In genomic region chr16:81740163-81740562, GRCh38 we compare ENCODE assay signal across 11 cellular contexts. TPM values are rescaled to one million over a fixed set of nuclear protein-coding genes. Genes with fewer than 3 reads are reported as not detected.
DNase-seq lines count a peak whose midpoint lies in the region; ATAC-seq and TF ChIP-seq lines count a peak whose summit lies in the region.
"Had no signal": no experiment of that assay in that cellular context is flagged by ENCODE, and none has a peak within 500 bp of the region (broad histone marks: within the 10 kb centered on the region; RNA-seq: fewer than 3 reads in every experiment).

No MANE protein-coding gene starts in this region.

- no peak for TF ChIP-seq POLR2A in gastrocnemius medialis (IDR thresholded peaks at IDR 0.05)

- in situ Hi-C loops in gastrocnemius medialis (cut with MboI; ENCODE audit: low sequenced_read_pairs in 4 of 4) = loop anchor here in 2 of 4 donors (25.0 kb wide), 2 partner anchors 528 to 703 kb away; partner anchors contain the start of gene ATMIN (in 1 of the 2)

- H3K4me3 ChIP-seq in GM12875 (ENCODE audit: low read depth, low read length) (peak overlapping the region; percentile 5), gastrocnemius medialis (no peak overlapping the region)
- H3K4me3 ChIP-seq: SJCRH30 had no signal

- H3K4me1 Mint-ChIP-seq in WTC11 = peaks cover 7% of the 10 kb centered on the region

- H3K4me3 Mint-ChIP-seq in WTC11 = no peak overlapping the region
- H3K4me3 Mint-ChIP-seq: activated T-cell treated with anti-CD3 and anti-CD28 coated beads, Interleukin-2, amount 50 U/mL, for 24 hours had no signal

- DNase-seq in WTC11 (ENCODE audit: low spot score) (peak; percentile 46), left ventricle myocardium superior (no peak), gastrocnemius medialis (no peak), SKM-1 treated with dmso at 0.1 percent for 144 hours (lab: John Stamatoyannopoulos, UW; ENCODE audit: unreplicated experiment) (no peak)
- DNase-seq in activated naive CD4-positive, alpha-beta T cell treated with Interleukin-2 at 50 U/mL for 16 hours = no peak
- DNase-seq: activated T-cell treated with anti-CD3 and anti-CD28 coated beads, Interleukin-2, amount 50 U/mL, for 24 hours; right cardiac atrium had no signal

- no peaks in the 10 kb centered on the region for H3K36me3 ChIP-seq in gastrocnemius medialis
- H3K36me3 ChIP-seq: SJCRH30 had no signal

- ATAC-seq in GM19463 (IDR thresholded peaks at IDR 0.05; ENCODE audit: unreplicated experiment) (peak; percentile 61), HG03135 (IDR thresholded peaks at IDR 0.05; ENCODE audit: unreplicated experiment) (peak; percentile 46), WTC11 (peak; percentile 83), left ventricle myocardium superior (no peak), gastrocnemius medialis (no peak)

- intact Hi-C loops in left ventricle myocardium superior (cut with micrococcal nuclease) (no loop called here), gastrocnemius medialis (cut with DNase I; ENCODE audit: low total_unique reads) (no loop called here)

- peaks cover 3 to 6% of the 10 kb centered on the region in 2 donors for H3K4me1 ChIP-seq in gastrocnemius medialis
- H3K4me1 ChIP-seq: SJCRH30 had no signal

- POLR2A ChIA-PET in WTC11 (lab: Charles Lee) = interaction anchor here (0.6 to 0.7 kb wide), 3 partner anchors 26 to 631 kb away, joined by 3 to 6 read pairs (median 4); no protein-coding TSS in a partner anchor

- no peaks in the 10 kb centered on the region for H3K27me3 ChIP-seq in gastrocnemius medialis
- H3K27me3 ChIP-seq: SJCRH30 had no signal

- TF ChIP-seq CTCF in GM12875 (IDR thresholded peaks at IDR 0.05; ENCODE audit: borderline replicate concordance, insufficient read depth, low read depth, low read length) (no peak), WTC11 (IDR thresholded peaks at IDR 0.05) (no peak), gastrocnemius medialis (IDR thresholded peaks at IDR 0.05 in 4 of 5, conservative IDR thresholded peaks at IDR 0.05 in 1 of 5) (no peak)

- CTCF ChIA-PET in WTC11 (lab: Charles Lee) = interaction anchor here (0.5 to 2.4 kb wide), 9 partner anchors 10 to 704 kb away, joined by 3 to 16 read pairs (median 4); partner anchors contain the start of gene ATMIN

- no peak overlapping the region for H3K27ac Mint-ChIP-seq in WTC11
- H3K27ac Mint-ChIP-seq: activated T-cell treated with anti-CD3 and anti-CD28 coated beads, Interleukin-2, amount 50 U/mL, for 24 hours had no signal

- no peak overlapping the region for H3K27ac ChIP-seq in gastrocnemius medialis
- H3K27ac ChIP-seq: SJCRH30 had no signal

- H3K36me3 Mint-ChIP-seq in WTC11 = no peaks in the 10 kb centered on the region

- H3K27me3 Mint-ChIP-seq in WTC11 (ENCODE audit: low read depth) = peaks cover 14% of the 10 kb centered on the region
- H3K27me3 Mint-ChIP-seq: activated T-cell treated with anti-CD3 and anti-CD28 coated beads, Interleukin-2, amount 50 U/mL, for 24 hours had no signal

- H3K9me3 ChIP-seq in gastrocnemius medialis = no peaks in the 10 kb centered on the region
- H3K9me3 ChIP-seq: SJCRH30 had no signal

- H3K9me3 Mint-ChIP-seq in WTC11 = no peaks in the 10 kb centered on the region
- H3K9me3 Mint-ChIP-seq: activated T-cell treated with anti-CD3 and anti-CD28 coated beads, Interleukin-2, amount 50 U/mL, for 24 hours had no signal

TF ChIP-seq in WTC11, 78 proteins besides CTCF, POLR2A, EP300 and RAD21:
- TF ChIP-seq, protein P1, sequence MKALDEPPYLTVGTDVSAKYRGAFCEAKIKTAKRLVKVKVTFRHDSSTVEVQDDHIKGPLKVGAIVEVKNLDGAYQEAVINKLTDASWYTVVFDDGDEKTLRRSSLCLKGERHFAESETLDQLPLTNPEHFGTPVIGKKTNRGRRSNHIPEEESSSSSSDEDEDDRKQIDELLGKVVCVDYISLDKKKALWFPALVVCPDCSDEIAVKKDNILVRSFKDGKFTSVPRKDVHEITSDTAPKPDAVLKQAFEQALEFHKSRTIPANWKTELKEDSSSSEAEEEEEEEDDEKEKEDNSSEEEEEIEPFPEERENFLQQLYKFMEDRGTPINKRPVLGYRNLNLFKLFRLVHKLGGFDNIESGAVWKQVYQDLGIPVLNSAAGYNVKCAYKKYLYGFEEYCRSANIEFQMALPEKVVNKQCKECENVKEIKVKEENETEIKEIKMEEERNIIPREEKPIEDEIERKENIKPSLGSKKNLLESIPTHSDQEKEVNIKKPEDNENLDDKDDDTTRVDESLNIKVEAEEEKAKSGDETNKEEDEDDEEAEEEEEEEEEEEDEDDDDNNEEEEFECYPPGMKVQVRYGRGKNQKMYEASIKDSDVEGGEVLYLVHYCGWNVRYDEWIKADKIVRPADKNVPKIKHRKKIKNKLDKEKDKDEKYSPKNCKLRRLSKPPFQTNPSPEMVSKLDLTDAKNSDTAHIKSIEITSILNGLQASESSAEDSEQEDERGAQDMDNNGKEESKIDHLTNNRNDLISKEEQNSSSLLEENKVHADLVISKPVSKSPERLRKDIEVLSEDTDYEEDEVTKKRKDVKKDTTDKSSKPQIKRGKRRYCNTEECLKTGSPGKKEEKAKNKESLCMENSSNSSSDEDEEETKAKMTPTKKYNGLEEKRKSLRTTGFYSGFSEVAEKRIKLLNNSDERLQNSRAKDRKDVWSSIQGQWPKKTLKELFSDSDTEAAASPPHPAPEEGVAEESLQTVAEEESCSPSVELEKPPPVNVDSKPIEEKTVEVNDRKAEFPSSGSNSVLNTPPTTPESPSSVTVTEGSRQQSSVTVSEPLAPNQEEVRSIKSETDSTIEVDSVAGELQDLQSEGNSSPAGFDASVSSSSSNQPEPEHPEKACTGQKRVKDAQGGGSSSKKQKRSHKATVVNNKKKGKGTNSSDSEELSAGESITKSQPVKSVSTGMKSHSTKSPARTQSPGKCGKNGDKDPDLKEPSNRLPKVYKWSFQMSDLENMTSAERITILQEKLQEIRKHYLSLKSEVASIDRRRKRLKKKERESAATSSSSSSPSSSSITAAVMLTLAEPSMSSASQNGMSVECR (CRISPR knock-in tag; IDR thresholded peaks at IDR 0.05; ENCODE audit: borderline replicate concordance) = no peak
- TF ChIP-seq NFYB (CRISPR knock-in tag; conservative IDR thresholded peaks at IDR 0.05; ENCODE audit: low read depth) (peak; percentile 53; the same call in 1 of the 2 replicates), USF1 (CRISPR knock-in tag; IDR thresholded peaks at IDR 0.05) (peak; percentile 89)
- TF ChIP-seq, protein P2, sequence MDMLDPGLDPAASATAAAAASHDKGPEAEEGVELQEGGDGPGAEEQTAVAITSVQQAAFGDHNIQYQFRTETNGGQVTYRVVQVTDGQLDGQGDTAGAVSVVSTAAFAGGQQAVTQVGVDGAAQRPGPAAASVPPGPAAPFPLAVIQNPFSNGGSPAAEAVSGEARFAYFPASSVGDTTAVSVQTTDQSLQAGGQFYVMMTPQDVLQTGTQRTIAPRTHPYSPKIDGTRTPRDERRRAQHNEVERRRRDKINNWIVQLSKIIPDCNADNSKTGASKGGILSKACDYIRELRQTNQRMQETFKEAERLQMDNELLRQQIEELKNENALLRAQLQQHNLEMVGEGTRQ (CRISPR knock-in tag; IDR thresholded peaks at IDR 0.05) = peak; percentile 90
TF ChIP-seq in WTC11: peak in this region for 3.

RNA-seq across cellular contexts. Expression of gene PLCG2, which starts 38.9 kb away (rescaled TPM):
- total RNA-seq in WTC11 (2021) = 7.0 to 8.7 TPM (median 8.6 TPM) in 3 replicates
- total RNA-seq in left ventricle myocardium superior = 5.2 TPM
- 1 to 10 TPM; 1.8 to 3.0 (median 2.1) TPM for total RNA-seq in gastrocnemius medialis

Comparison
In these comparisons a context has a peak if more than half of its experiments do, and no peak if none do; other contexts are left out.
1. ATAC-seq: peak in GM19463 (single experiment), HG03135 (single experiment) and WTC11 (single experiment); none in left ventricle myocardium superior (single experiment) and gastrocnemius medialis (0 of 2).